In the genomic region with DNA sequence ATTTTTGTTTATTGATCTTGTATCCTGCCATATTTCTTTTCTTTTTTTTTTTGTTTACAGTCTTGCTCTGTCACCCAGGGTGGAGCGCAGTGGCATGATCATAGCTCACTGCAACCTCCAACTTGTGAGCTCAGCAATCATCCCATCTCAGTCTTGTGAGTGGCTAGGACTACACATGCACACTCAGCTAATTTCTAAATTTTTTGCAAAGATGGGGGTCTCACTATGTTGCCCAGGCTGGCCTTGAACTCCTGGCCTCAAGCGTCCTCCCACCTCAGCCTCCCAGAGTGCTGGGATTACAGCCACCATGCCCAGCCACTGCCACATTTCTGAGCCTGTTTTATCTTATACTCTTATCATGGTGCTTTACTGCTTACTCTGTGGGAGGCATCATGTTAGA, we compare ENCODE assay signal across 9 cellular contexts.
"Had no signal": no experiment of that assay in that cellular context is flagged by ENCODE, and none has a peak within 500 bp of the region (broad histone marks: within the 10 kb centered on the region; RNA-seq: fewer than 3 reads in every experiment).

No MANE protein-coding gene starts in this region.

- H3K9ac ChIP-seq: GM23248 had no signal

- DNase-seq: GM23248, GOT3, H7, HFFc6, IMR-90, KBM-7 had no signal

- H3K9me3 ChIP-seq: HAP-1 had no signal

- H3K36me3 ChIP-seq: HAP-1 had no signal

- ATAC-seq: HCT116 had no signal

- H3K4me3 ChIP-seq: GM23248, HAP-1 had no signal

- H2AFZ ChIP-seq: GM23248 had no signal

- H3K27ac ChIP-seq: GM23248, HL-60 had no signal
